ENCODE assay signal across 13 cellular contexts in genomic region chr2:106596844-106597243, GRCh38.
A peak's percentile ranks its signal among the peaks of the same experiment; 100 is the strongest.
DNase-seq lines count a peak whose midpoint lies in the region; ATAC-seq and TF ChIP-seq lines count a peak whose summit lies in the region.
"Had no signal": no experiment of that assay in that cellular context is flagged by ENCODE, and none has a peak within 500 bp of the region (broad histone marks: within the 10 kb centered on the region; RNA-seq: fewer than 3 reads in every experiment).

No MANE protein-coding gene starts in this region.

- H3K27ac Mint-ChIP-seq in type B pancreatic cell, result no peak overlapping the region

- no peaks in the 10 kb centered on the region for H3K9me3 Mint-ChIP-seq in type B pancreatic cell

- H3K27me3 ChIP-seq in heart left ventricle (peaks cover 0 to 4% (median 0%) of the 10 kb centered on the region in 9 donors), OCI-LY1 (ENCODE audit: insufficient read depth, low read length) (no peaks in the 10 kb centered on the region), psoas muscle (ENCODE audit: insufficient read depth in 3 of 3, low read length in 2 of 3) (no peaks in the 10 kb centered on the region)
- H3K27me3 ChIP-seq: BLaER1 had no signal

- TF ChIP-seq POLR2A in heart left ventricle (IDR thresholded peaks at IDR 0.05), result no peak

- no peak overlapping the region for H3K4me2 ChIP-seq in OCI-LY1 (ENCODE audit: low read length)
- H3K4me2 ChIP-seq: BLaER1 had no signal

- DNase-seq in heart left ventricle (no peak), left ventricle myocardium superior (no peak), epithelial cell of proximal tubule (ENCODE audit: low read depth) (no peak), type B pancreatic cell (ENCODE audit: extremely low spot score, unreplicated experiment) (no peak), psoas muscle (no peak), T-helper 2 cell (no peak), Kasumi-1 (lab: John Stamatoyannopoulos, UW) (no peak)
- DNase-seq: activated naive CD4-positive, alpha-beta T cell treated with anti-CD3 and anti-CD28 coated beads, Interleukin-2, amount 50 U/mL, for 16 hours; mesenchymal stem cell; small intestine; stimulated activated naive CD4-positive, alpha-beta T cell treated with Interleukin-2 at 50 U/mL for 16 hours had no signal

- intact Hi-C loops in heart left ventricle (cut with DNase I), result no loop called here
- intact Hi-C loops in left ventricle myocardium superior (cut with micrococcal nuclease), result no loop called here
- intact Hi-C loops in psoas muscle (cut with DNase I), result no loop called here

- no peak overlapping the region for H3K9ac ChIP-seq in OCI-LY1 (ENCODE audit: low read length)
- H3K9ac ChIP-seq: BLaER1 had no signal

- WGBS in heart left ventricle, 4 donors, result 48 to 61% (median 54%) methylated on average over 4 of the region's 4 CpGs
- WGBS in psoas muscle, 3 donors, result 53 to 56% (median 53%) methylated on average over 4 of the region's 4 CpGs

- ATAC-seq in heart left ventricle (no peak), left ventricle myocardium superior (no peak), psoas muscle (no peak)

- H3K4me1 Mint-ChIP-seq in type B pancreatic cell (ENCODE audit: unreplicated experiment), result no peaks in the 10 kb centered on the region

- H3K4me3 ChIP-seq in heart left ventricle, result no peak overlapping the region
- no peak overlapping the region for H3K4me3 ChIP-seq in OCI-LY1 (ENCODE audit: low read depth, low read length, poor library complexity, severe bottlenecking)
- no peak overlapping the region for H3K4me3 ChIP-seq in epithelial cell of proximal tubule (ENCODE audit: low read depth, low read length)
- H3K4me3 ChIP-seq in psoas muscle, result no peak overlapping the region
- H3K4me3 ChIP-seq: BLaER1 had no signal

- H3K36me3 ChIP-seq in heart left ventricle (no peaks in the 10 kb centered on the region), OCI-LY1 (ENCODE audit: insufficient read depth, low read length) (no peaks in the 10 kb centered on the region), psoas muscle (ENCODE audit: insufficient read depth in 1 of 2, low read depth in 1 of 2) (no peaks in the 10 kb centered on the region)
- H3K36me3 ChIP-seq: BLaER1 had no signal

- H3K4me1 ChIP-seq in heart left ventricle (no peaks in the 10 kb centered on the region), OCI-LY1 (ENCODE audit: insufficient read depth, low read length, severe bottlenecking) (no peaks in the 10 kb centered on the region), psoas muscle (no peaks in the 10 kb centered on the region)
- H3K4me1 ChIP-seq: BLaER1 had no signal

- H3K27ac ChIP-seq in heart left ventricle (no peak overlapping the region), OCI-LY1 (ENCODE audit: low read depth, low read length, poor library complexity, severe bottlenecking) (no peak overlapping the region), psoas muscle (no peak overlapping the region)
- H3K27ac ChIP-seq: BLaER1 had no signal

- no peaks in the 10 kb centered on the region for H3K36me3 Mint-ChIP-seq in type B pancreatic cell

- no peaks in the 10 kb centered on the region for H3K27me3 Mint-ChIP-seq in type B pancreatic cell

- H3K9me3 ChIP-seq in heart left ventricle (no peaks in the 10 kb centered on the region), OCI-LY1 (ENCODE audit: low read length) (no peaks in the 10 kb centered on the region), psoas muscle (no peaks in the 10 kb centered on the region)
- H3K9me3 ChIP-seq: BLaER1 had no signal

- H3K79me2 ChIP-seq in OCI-LY1 (ENCODE audit: insufficient read depth, low read length), result no peaks in the 10 kb centered on the region

- TF ChIP-seq CTCF in heart left ventricle (IDR thresholded peaks at IDR 0.05), result peak in 8 of 12 donors; percentile 9 to 47 (median 27)
- peak; percentile 49 for TF ChIP-seq CTCF in OCI-LY1 (IDR thresholded peaks at IDR 0.05; ENCODE audit: low read length)
- peak; percentile 53 for TF ChIP-seq CTCF in epithelial cell of proximal tubule (conservative IDR thresholded peaks at IDR 0.05; ENCODE audit: low read depth, low read length)
- peak; percentile 68 for TF ChIP-seq CTCF in type B pancreatic cell (conservative IDR thresholded peaks at IDR 0.05)
- TF ChIP-seq CTCF in psoas muscle (IDR thresholded peaks at IDR 0.05), result no peak

- H3K9me2 ChIP-seq in OCI-LY1 (ENCODE audit: low read depth, low read length), result no peaks in the 10 kb centered on the region

- no peaks in the 10 kb centered on the region for H3F3A ChIP-seq in OCI-LY1 (ENCODE audit: insufficient read depth, low read length)

- no peak overlapping the region for H3K4me3 Mint-ChIP-seq in type B pancreatic cell

- no peaks in the 10 kb centered on the region for H4K20me1 ChIP-seq in OCI-LY1 (ENCODE audit: insufficient read depth, low read length)
- H4K20me1 ChIP-seq: BLaER1 had no signal

- no peak overlapping the region for H2AFZ ChIP-seq in OCI-LY1 (ENCODE audit: low read length)
